ENCODE assay signal across 11 cellular contexts in the genomic region with DNA sequence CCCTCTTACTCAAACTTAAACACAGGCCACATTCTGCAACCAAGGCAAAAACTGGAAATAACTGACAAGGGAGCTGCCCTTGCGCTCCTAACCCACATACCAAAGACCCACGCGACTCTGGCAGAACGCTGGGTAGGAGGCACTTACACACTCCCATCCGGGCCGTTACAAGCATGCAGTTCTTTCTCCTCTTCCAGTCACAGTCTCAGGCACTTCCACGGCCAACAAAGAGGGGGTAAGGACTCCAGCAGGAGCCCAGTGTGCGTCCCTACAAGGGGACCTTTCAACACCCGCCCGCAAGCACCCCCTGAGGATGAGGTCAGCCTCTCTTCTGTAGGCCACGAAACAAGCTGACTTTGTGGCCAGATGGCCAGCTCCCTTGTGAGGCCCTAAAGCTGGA. TPM values are rescaled to one million over a fixed set of nuclear protein-coding genes. Genes with fewer than 3 reads are reported as not detected.
DNase-seq lines count a peak whose midpoint lies in the region; ATAC-seq and TF ChIP-seq lines count a peak whose summit lies in the region.
"Had no signal": no experiment of that assay in that cellular context is flagged by ENCODE, and none has a peak within 500 bp of the region (broad histone marks: within the 10 kb centered on the region; RNA-seq: fewer than 3 reads in every experiment).

No MANE protein-coding gene starts in this region.

- TF ChIP-seq CTCF in brain (conservative IDR thresholded peaks at IDR 0.05) = no peak
- TF ChIP-seq CTCF in lower lobe of right lung (IDR thresholded peaks at IDR 0.05) = no peak

- intact Hi-C loops in lower lobe of right lung (cut with DNase I) = no loop called here

- H3K36me3 ChIP-seq in lower lobe of right lung = peaks cover 26% of the 10 kb centered on the region

- DNase-seq in RPMI7951 (ENCODE audit: low read depth) (peak; percentile 44), lower lobe of right lung (no peak), stromal cell of bone marrow (ENCODE audit: low read depth) (peak; percentile 55), NCI-H1092 treated with DMSO at 0.1 percent for 48 hours (lab: John Stamatoyannopoulos, UW) (no peak), HT-29 (ENCODE audit: low spot score) (no peak), NCI-H2107 treated with DMSO at 0.1 percent for 48 hours (lab: John Stamatoyannopoulos, UW; ENCODE audit: unreplicated experiment) (no peak)
- DNase-seq: activated CD4-positive, CD25-positive, alpha-beta regulatory T cell; adrenal gland; DMS79 treated with DMSO at 0.1 percent for 48 hours; NCI-H1048 had no signal

- peak; percentile 66 to 67 for ATAC-seq in lower lobe of right lung

- H3K27ac ChIP-seq in lower lobe of right lung = peak overlapping the region; percentile 61

- no peak overlapping the region for H3K4me3 Mint-ChIP-seq in brain

- peak overlapping the region in 3 of 5 experiments; percentile 8 to 64 (median 44) for H3K27ac Mint-ChIP-seq in brain

- peaks cover 39% of the 10 kb centered on the region for H3K4me1 ChIP-seq in lower lobe of right lung

- H3K27me3 ChIP-seq in lower lobe of right lung (ENCODE audit: low read depth) = no peaks in the 10 kb centered on the region
- H3K27me3 ChIP-seq: adrenal gland had no signal

- H3K4me3 ChIP-seq in lower lobe of right lung = no peak overlapping the region
- H3K4me3 ChIP-seq: adrenal gland had no signal

- H3K27me3 Mint-ChIP-seq in brain = peaks cover 3% of the 10 kb centered on the region

- H3K9me3 Mint-ChIP-seq in brain = peaks cover 0 to 3% (median 0%) of the 10 kb centered on the region in 5 experiments

- H3K9me3 ChIP-seq in lower lobe of right lung = no peaks in the 10 kb centered on the region
- H3K9me3 ChIP-seq: adrenal gland had no signal

- peaks cover 55% of the 10 kb centered on the region for H3K36me3 Mint-ChIP-seq in brain

- peaks cover 36% of the 10 kb centered on the region for H3K4me1 Mint-ChIP-seq in brain

RNA-seq across cellular contexts. Expression of gene SERINC5, which starts 57.4 kb away (rescaled TPM):
- 2.5 and 3.0 TPM in 2 replicates for total RNA-seq in RPMI7951 (2014; rRNA removed; shearing (Covaris generic))
- polyA plus RNA-seq in brain (ENCODE audit: insufficient read depth, low read depth, low replicate concordance) = 9.8 TPM
- 52.6 TPM for total RNA-seq in lower lobe of right lung
- 47.2 and 48.8 TPM in 2 replicates for total RNA-seq in HT-29 (2014; rRNA removed; shearing (Covaris generic))

Comparison
In these comparisons a context has a peak if more than half of its experiments do, and no peak if none do; other contexts are left out.
1. DNase-seq: peak in RPMI7951 (single experiment) and stromal cell of bone marrow (single experiment); none in lower lobe of right lung (single experiment), NCI-H1092 treated with DMSO at 0.1 percent for 48 hours (single experiment), HT-29 (single experiment) and NCI-H2107 treated with DMSO at 0.1 percent for 48 hours (single experiment).
2. RNA of gene SERINC5, which starts 57.4 kb away (total RNA-seq): 52.6 TPM in lower lobe of right lung (single experiment) and 47.2 to 48.8 TPM in HT-29; 2.5 to 3.0 TPM in RPMI7951; every median in the first group is over 10 times any median in the second.